ENCODE assay signal across 8 cellular contexts in genomic region chr10:43573250-43574034, GRCh38. TPM values are rescaled to one million over a fixed set of nuclear protein-coding genes. Genes with fewer than 3 reads are reported as not detected.
A peak's percentile ranks its signal among the peaks of the same experiment; 100 is the strongest.
DNase-seq lines count a peak whose midpoint lies in the region; ATAC-seq and TF ChIP-seq lines count a peak whose summit lies in the region.

No MANE protein-coding gene starts in this region.

- H3K27ac Mint-ChIP-seq in naive thymus-derived CD4-positive, alpha-beta T cell: peak overlapping the region in 8 of 9 donors; percentile 63 to 96 (median 84)

- H3K36me3 ChIP-seq in HUES64 (ENCODE audit: insufficient read depth, low read length) (peaks cover 26% of the 10 kb centered on the region), colonic mucosa (no peaks in the 10 kb centered on the region)
- H3K36me3 ChIP-seq in naive thymus-derived CD4-positive, alpha-beta T cell (ENCODE audit: control insufficient read depth in 2 of 3, insufficient read depth in 3 of 3, low read length in 3 of 3): peaks cover 0 to 3% (median 0%) of the 10 kb centered on the region in 3 experiments

- H3K9me3 Mint-ChIP-seq in naive thymus-derived CD4-positive, alpha-beta T cell: peaks cover 5 to 26% (median 7%) of the 10 kb centered on the region in 11 donors

- H3K9me3 ChIP-seq in HUES64 (ENCODE audit: insufficient read depth, low read depth, low read length): peaks cover 9% of the 10 kb centered on the region; the same call in 1 of the 2 replicates
- no peaks in the 10 kb centered on the region for H3K9me3 ChIP-seq in colonic mucosa
- H3K9me3 ChIP-seq in naive thymus-derived CD4-positive, alpha-beta T cell (ENCODE audit: control insufficient read depth in 2 of 3, low read length in 3 of 3): no peaks in the 10 kb centered on the region

- H3K27ac ChIP-seq in HUES64 (ENCODE audit: low read depth, low read length): no peak overlapping the region
- no peak overlapping the region for H3K27ac ChIP-seq in colonic mucosa
- peak overlapping the region; percentile 66 for H3K27ac ChIP-seq in naive thymus-derived CD4-positive, alpha-beta T cell (ENCODE audit: low read depth, low read length)

- peaks cover 0 to 3% (median 0%) of the 10 kb centered on the region in 5 donors for H3K27me3 Mint-ChIP-seq in naive thymus-derived CD4-positive, alpha-beta T cell

- DNase-seq in AG04449 (ENCODE audit: low read depth, low spot score): no peak
- DNase-seq in colonic mucosa: no peak
- DNase-seq in naive thymus-derived CD4-positive, alpha-beta T cell: peak in 3 of 9 donors; percentile 14 to 31 (median 22)
- no peak for DNase-seq in SKM-1 (lab: John Stamatoyannopoulos, UW; ENCODE audit: unreplicated experiment)
- DNase-seq in NCI-H524 (lab: John Stamatoyannopoulos, UW): no peak
- no peak for DNase-seq in DMS79 treated with DMSO at 0.1 percent for 48 hours (lab: John Stamatoyannopoulos, UW)
- no peak for DNase-seq in NCI-H345 treated with DMSO at 0.1 percent for 48 hours (lab: John Stamatoyannopoulos, UW; ENCODE audit: unreplicated experiment)

- POLR2A ChIA-PET in AG04449 (lab: Yijun Ruan, JAX): interaction anchor here (0.8 to 1.4 kb wide), 3 partner anchors 10 to 75 kb away, joined by 3 to 5 read pairs (median 3); partner anchors contain the start of gene ZNF32
- POLR2A ChIA-PET in naive thymus-derived CD4-positive, alpha-beta T cell (lab: Charles Lee): interaction anchor here (1.0 to 4.6 kb wide), 6 partner anchors 16 to 75 kb away, joined by 3 to 35 read pairs (median 4); partner anchors contain the start of genes ZNF32 and ZNF485

- no peak for ATAC-seq in naive thymus-derived CD4-positive, alpha-beta T cell

- peak overlapping the region; percentile 67 for H3K4me3 ChIP-seq in AG04449 (ENCODE audit: low read depth, low read length)
- peak overlapping the region; percentile 62 for H3K4me3 ChIP-seq in HUES64 (ENCODE audit: low read length)
- H3K4me3 ChIP-seq in colonic mucosa: peak overlapping the region; percentile 73
- H3K4me3 ChIP-seq in naive thymus-derived CD4-positive, alpha-beta T cell (ENCODE audit: low read length): peak overlapping the region; percentile 72

- H3K4me1 ChIP-seq in HUES64 (ENCODE audit: insufficient read depth, low read length) (peaks cover 8% of the 10 kb centered on the region), colonic mucosa (no peaks in the 10 kb centered on the region)
- H3K4me1 ChIP-seq in naive thymus-derived CD4-positive, alpha-beta T cell (ENCODE audit: control insufficient read depth in 2 of 2, insufficient read depth in 2 of 2, low read length in 2 of 2): peaks cover 14 to 19% of the 10 kb centered on the region in 2 donors

- peak overlapping the region; percentile 21 to 91 (median 73) for H3K4me3 Mint-ChIP-seq in naive thymus-derived CD4-positive, alpha-beta T cell

- WGBS in HUES64: 60% methylated on average over 17 of the region's 17 CpGs

- H3K27me3 ChIP-seq in HUES64 (ENCODE audit: insufficient read depth, low read length) (peaks cover 26% of the 10 kb centered on the region), colonic mucosa (no peaks in the 10 kb centered on the region)
- no peaks in the 10 kb centered on the region for H3K27me3 ChIP-seq in naive thymus-derived CD4-positive, alpha-beta T cell (ENCODE audit: control insufficient read depth in 2 of 2, insufficient read depth in 2 of 2, low read length in 2 of 2)

- peak overlapping the region; percentile 67 for H3K9ac ChIP-seq in HUES64 (ENCODE audit: low read depth, low read length)
- H3K9ac ChIP-seq in colonic mucosa (ENCODE audit: low read depth in 2 of 2, low read length in 2 of 2): peak overlapping the region in 1 of 2 donors; percentile 9

- CTCF ChIA-PET in AG04449 (lab: Yijun Ruan, JAX): no interaction called here
- CTCF ChIA-PET in naive thymus-derived CD4-positive, alpha-beta T cell (lab: Charles Lee): interaction anchor here (0.6 kb wide), 1 partner anchor 418 kb away, joined by 3 read pairs; no protein-coding TSS in a partner anchor

- intact Hi-C loops in colonic mucosa (cut with DNase I): no loop called here
- intact Hi-C loops in naive thymus-derived CD4-positive, alpha-beta T cell (cut with micrococcal nuclease): loop anchor here (1.0 to 10.0 kb wide), 10 partner anchors 21 to 1021 kb away; partner anchors contain the start of genes ZNF32 (in 2 of the 2), ZNF485 (in 2 of the 2), BMS1 (in 1 of the 2) and CSGALNACT2 (in 1 of the 2)

- TF ChIP-seq CTCF in AG04449 (IDR thresholded peaks at IDR 0.05; ENCODE audit: insufficient read depth, low read length, missing control alignments) (no peak), colonic mucosa (IDR thresholded peaks at IDR 0.05) (no peak)

- H3K36me3 Mint-ChIP-seq in naive thymus-derived CD4-positive, alpha-beta T cell: peaks cover 0 to 23% (median 10%) of the 10 kb centered on the region in 5 donors

- peaks cover 28 to 64% (median 61%) of the 10 kb centered on the region in 7 donors for H3K4me1 Mint-ChIP-seq in naive thymus-derived CD4-positive, alpha-beta T cell

RNA-seq across cellular contexts. Expression of gene ZNF239, which starts 1.0 kb away (rescaled TPM):
- 8.6 TPM for polyA plus RNA-seq in HUES64 (2013, experiment 1 of 2)
- polyA plus RNA-seq in HUES64 (2013, experiment 2 of 2): 7.8 TPM
- 1 to 10 TPM; 1.2 to 1.9 TPM for total RNA-seq in colonic mucosa
- total RNA-seq in naive thymus-derived CD4-positive, alpha-beta T cell: 1 to 10 TPM; 1.7 to 8.5 (median 2.3) TPM
- polyA plus RNA-seq in naive thymus-derived CD4-positive, alpha-beta T cell: 1 to 10 TPM; 2.0 to 4.7 TPM

RNA-seq across cellular contexts. Expression of gene ZNF485, which starts 32.8 kb away (rescaled TPM):
- 5.0 TPM for polyA plus RNA-seq in HUES64 (2013, experiment 1 of 2)
- polyA plus RNA-seq in HUES64 (2013, experiment 2 of 2): 5.1 TPM
- 1 to 10 TPM; 1.6 to 2.8 TPM for total RNA-seq in colonic mucosa
- 10 to 100 TPM in 2 of 5 experiments, 1 to 10 TPM in 3; 2.9 to 13.1 (median 5.3) TPM for total RNA-seq in naive thymus-derived CD4-positive, alpha-beta T cell
- polyA plus RNA-seq in naive thymus-derived CD4-positive, alpha-beta T cell: 1 to 10 TPM; 6.0 to 7.4 TPM
